ENCODE assay signal across 8 cellular contexts in the genomic region with DNA sequence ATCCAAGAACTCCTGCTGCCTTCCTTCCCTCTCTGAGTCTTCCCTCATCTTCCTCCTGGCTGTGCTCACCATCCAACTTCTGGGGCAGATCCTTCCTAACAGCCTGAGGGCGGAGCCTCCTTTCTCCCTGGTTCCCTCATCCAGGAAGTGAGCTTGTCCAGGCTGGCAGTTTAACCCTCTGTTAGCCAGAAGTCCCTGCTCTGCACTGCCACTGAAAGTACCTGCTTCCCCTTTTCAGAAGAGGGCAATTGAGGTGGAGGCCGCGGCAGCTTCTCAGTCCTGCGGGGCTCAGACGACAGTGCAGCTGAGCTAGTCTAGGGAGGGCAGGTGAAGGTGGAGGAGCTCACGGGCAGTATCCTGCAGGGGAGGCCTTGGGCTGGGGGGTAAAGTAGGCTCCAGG.
DNase-seq lines count a peak whose midpoint lies in the region; ATAC-seq and TF ChIP-seq lines count a peak whose summit lies in the region.

No MANE protein-coding gene starts in this region.

- TF ChIP-seq CTCF in GM06990 (IDR thresholded peaks at IDR 0.05; ENCODE audit: insufficient read depth, low read length, poor library complexity, severe bottlenecking): no peak

- H3K36me3 ChIP-seq in GM06990 (ENCODE audit: control insufficient read depth, insufficient read depth, low read length): no peaks in the 10 kb centered on the region

- peak; percentile 55 for DNase-seq in GM06990 (ENCODE audit: extremely low read depth, insufficient read length)
- peak; percentile 74 to 77 for DNase-seq in Kasumi-1 (lab: John Stamatoyannopoulos, UW)
- peak; percentile 43 for DNase-seq in dermis blood vessel endothelial cell
- no peak for DNase-seq in cerebellar cortex (ENCODE audit: low spot score)
- no peak for DNase-seq in cortex of kidney (lab: John Stamatoyannopoulos, UW)
- no peak for DNase-seq in effector CD8-positive, alpha-beta T cell (lab: John Stamatoyannopoulos, UW)

- ATAC-seq in GM21619 (IDR thresholded peaks at IDR 0.05; ENCODE audit: unreplicated experiment) (peak; percentile 70), GM18520 (IDR thresholded peaks at IDR 0.05; ENCODE audit: unreplicated experiment) (no peak)

- H3K4me3 ChIP-seq in GM06990 (replicated peaks; ENCODE audit: low read depth, low read length): no peak overlapping the region

- no peaks in the 10 kb centered on the region; the same call in none of the 2 replicates for H3K27me3 ChIP-seq in GM06990 (replicated peaks; ENCODE audit: control insufficient read depth, insufficient read depth, low read length)

Comparison
In these comparisons a context has a peak if more than half of its experiments do, and no peak if none do; other contexts are left out.
1. DNase-seq: peak in GM06990 (single experiment), Kasumi-1 (2 of 2) and dermis blood vessel endothelial cell (single experiment); none in cerebellar cortex (single experiment), cortex of kidney (single experiment) and effector CD8-positive, alpha-beta T cell (single experiment).